20 cellular contexts compared by ENCODE assay signal in the genomic region with DNA sequence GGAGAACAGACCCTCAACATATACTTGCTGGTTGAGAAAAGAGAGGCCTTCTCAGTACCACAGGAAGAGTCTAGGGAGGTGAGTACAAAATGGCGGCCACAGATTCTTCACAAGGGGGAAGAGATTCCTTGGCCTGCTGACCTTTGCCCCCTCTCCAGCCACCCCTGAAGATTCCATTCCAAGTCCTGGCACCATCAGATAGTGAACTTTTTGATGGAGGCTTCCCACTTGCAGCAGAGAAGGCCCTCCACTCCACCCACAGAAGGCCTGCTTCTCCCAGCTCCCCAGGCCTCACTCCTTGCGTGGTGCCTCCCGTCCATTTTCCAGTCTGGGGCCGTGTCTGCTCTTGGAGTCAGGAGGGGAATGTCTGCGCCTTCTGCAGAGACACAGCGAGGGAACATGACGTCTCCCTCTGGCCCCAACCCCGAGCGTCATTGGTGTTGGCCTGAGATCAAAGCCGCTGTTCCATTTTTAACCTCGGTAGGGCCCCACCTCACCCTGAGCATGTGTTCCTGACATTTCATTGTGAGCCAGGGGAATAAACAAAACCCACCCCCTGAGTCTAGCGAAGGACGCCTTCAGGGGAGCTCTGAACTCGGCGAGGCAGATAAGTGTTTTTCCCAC.
A peak's percentile ranks its signal among the peaks of the same experiment; 100 is the strongest.
DNase-seq lines count a peak whose midpoint lies in the region; ATAC-seq, FAIRE-seq and TF ChIP-seq lines count a peak whose summit lies in the region.
"Had no signal": no experiment of that assay in that cellular context is flagged by ENCODE, and none has a peak within 500 bp of the region (broad histone marks: within the 10 kb centered on the region; RNA-seq: fewer than 3 reads in every experiment).

No MANE protein-coding gene starts in this region.

- peak overlapping the region; percentile 49 for H2AFZ ChIP-seq in K562 (ENCODE audit: low read depth, low read length)
- H2AFZ ChIP-seq: GM23338 had no signal

- no peaks in the 10 kb centered on the region for H3K36me3 Mint-ChIP-seq in nephron (ENCODE audit: low read depth)
- H3K36me3 Mint-ChIP-seq in CD8-positive, alpha-beta T cell = no peaks in the 10 kb centered on the region
- H3K36me3 Mint-ChIP-seq: natural killer cell had no signal

- no peak for TF ChIP-seq EP300 in K562 (IDR thresholded peaks at IDR 0.05; ENCODE audit: low read length)
- peak in 2 of 4 donors; percentile 80 to 87 for TF ChIP-seq EP300 in upper lobe of left lung (IDR thresholded peaks at IDR 0.05)

- no peak; the same call in 2 of the 3 replicates for ATAC-seq in K562
- peak in 1 of 2 donors; percentile 65 for ATAC-seq in upper lobe of left lung (ENCODE audit: low FRiP score in 2 of 2)
- no peak for ATAC-seq in HG03460 (IDR thresholded peaks at IDR 0.05; ENCODE audit: unreplicated experiment)
- ATAC-seq in HG03159 (IDR thresholded peaks at IDR 0.05; ENCODE audit: unreplicated experiment) = no peak
- no peak for ATAC-seq in CD8-positive, alpha-beta T cell
- ATAC-seq: GM12878, GM23338, natural killer cell had no signal

- CTCF ChIA-PET in K562 (lab: Yijun Ruan, JAX; ENCODE audit: low intra/inter-chr PET ratio) = no interaction called here
- CTCF ChIA-PET in CD8-positive, alpha-beta T cell (lab: Charles Lee) = no interaction called here

- H3K27ac Mint-ChIP-seq in nephron = peak overlapping the region; percentile 96 to 99 (median 97)
- H3K27ac Mint-ChIP-seq in CD8-positive, alpha-beta T cell = no peak overlapping the region
- H3K27ac Mint-ChIP-seq: GM23338; natural killer cell; T-helper 2 cell treated with Interferon-gamma antibody and Interleukin-4, amounts not matched to agents 5 μg/mL and 100 μg/mL, for 36 hours had no signal

- intact Hi-C loops in K562 (cut with micrococcal nuclease) = no loop called here
- intact Hi-C loops in cardiac septum (cut with DNase I) = loop anchor here (10.0 kb wide), 1 partner anchor 268 kb away; a partner anchor contains a TSS
- intact Hi-C loops in CD8-positive, alpha-beta T cell (cut with DNase I, micrococcal nuclease) = no loop called here

- H3K4me1 Mint-ChIP-seq in nephron = peaks cover 49% of the 10 kb centered on the region
- H3K4me1 Mint-ChIP-seq in CD8-positive, alpha-beta T cell (ENCODE audit: low read depth) = no peaks in the 10 kb centered on the region
- H3K4me1 Mint-ChIP-seq: GM23338, natural killer cell had no signal

- POLR2A ChIA-PET in K562 (lab: Yijun Ruan, JAX) = no interaction called here
- POLR2A ChIA-PET in CD8-positive, alpha-beta T cell (lab: Charles Lee) = no interaction called here

- no peaks in the 10 kb centered on the region for H3K79me2 ChIP-seq in K562 (ENCODE audit: control insufficient read depth, insufficient read depth, low read length)

- H3K27me3 ChIP-seq in K562 (ENCODE audit: control insufficient read depth in 2 of 2, insufficient read depth in 2 of 2, low read length in 2 of 2) (no peaks in the 10 kb centered on the region), upper lobe of left lung (no peaks in the 10 kb centered on the region)
- H3K27me3 ChIP-seq in CD8-positive, alpha-beta T cell (ENCODE audit: insufficient read depth, low read length) = no peaks in the 10 kb centered on the region
- H3K27me3 ChIP-seq: ascending aorta had no signal

- no peak for TF ChIP-seq POLR2A in K562 (conservative IDR thresholded peaks at IDR 0.05)
- peak in 1 of 4 donors; percentile 23 for TF ChIP-seq POLR2A in upper lobe of left lung (IDR thresholded peaks at IDR 0.05)

- H3K4me3 Mint-ChIP-seq in nephron = peak overlapping the region; percentile 9 to 45 (median 21)
- H3K4me3 Mint-ChIP-seq in CD8-positive, alpha-beta T cell = no peak overlapping the region
- H3K4me3 Mint-ChIP-seq: GM23338; natural killer cell; T-helper 2 cell treated with Interferon-gamma antibody and Interleukin-4, amounts not matched to agents 5 μg/mL and 100 μg/mL, for 36 hours had no signal

- no peak overlapping the region for H3K4me2 ChIP-seq in K562 (ENCODE audit: insufficient read depth, low read length)
- H3K4me2 ChIP-seq: GM23338 had no signal

- H3K4me1 ChIP-seq in K562 (replicated peaks in 1 of 2; ENCODE audit: control insufficient read depth in 2 of 2, insufficient read depth in 2 of 2, low read length in 2 of 2) = no peaks in the 10 kb centered on the region; a peak in 2 of 5 replicates
- peaks cover 0 to 13% (median 7%) of the 10 kb centered on the region in 4 donors for H3K4me1 ChIP-seq in upper lobe of left lung
- no peaks in the 10 kb centered on the region for H3K4me1 ChIP-seq in CD8-positive, alpha-beta T cell (ENCODE audit: insufficient read depth, low read length)
- H3K4me1 ChIP-seq: ascending aorta had no signal

- H3K27me3 Mint-ChIP-seq in nephron (ENCODE audit: low read depth) = no peaks in the 10 kb centered on the region
- no peaks in the 10 kb centered on the region for H3K27me3 Mint-ChIP-seq in CD8-positive, alpha-beta T cell (ENCODE audit: low read depth)

- in situ Hi-C loops in K562 (cut with MboI) = no loop called here

- no TSS peak for BruUV-seq in K562 (replicated peaks; lab: Mats Ljungman, UMichigan)

- no peaks in the 10 kb centered on the region for H3K9me1 ChIP-seq in K562 (ENCODE audit: control insufficient read depth, insufficient read depth, low read length)

- peak in 1 of 4 experiments; percentile 8 for DNase-seq in K562 (ENCODE audit: extremely low read depth in 1 of 4, low spot score in 3 of 4)
- DNase-seq in cardiac septum (ENCODE audit: low spot score) = peak; percentile 82
- DNase-seq in upper lobe of left lung = peak in 1 of 2 donors; percentile 31
- DNase-seq in CD8-positive, alpha-beta T cell = no peak
- DNase-seq: activated CD4-positive, alpha-beta T cell treated with anti-CD3 and anti-CD28 coated beads for 1 hour; AML-193; effector CD4-positive, alpha-beta T cell; mammary epithelial cell; natural killer cell; NCI-H1417 treated with DMSO at 0.1 percent for 48 hours; NCI-H446; SHP77 treated with DMSO at 0.1 percent for 48 hours; stimulated activated CD4-positive, alpha-beta T cell treated with anti-CD3 and anti-CD28 coated beads, Interleukin-1b, Interleukin-23, amount 100 ng/mL, for 48 hours had no signal

- H3K9ac ChIP-seq in K562 (ENCODE audit: insufficient read depth in 1 of 2, low read depth in 2 of 2, low read length in 2 of 2) = no peak overlapping the region

- H3K9me3 Mint-ChIP-seq in nephron = no peaks in the 10 kb centered on the region
- peaks cover 3% of the 10 kb centered on the region for H3K9me3 Mint-ChIP-seq in CD8-positive, alpha-beta T cell
- H3K9me3 Mint-ChIP-seq: GM23338; natural killer cell; T-helper 2 cell treated with Interferon-gamma antibody and Interleukin-4, amounts not matched to agents 5 μg/mL and 100 μg/mL, for 36 hours had no signal

- no peaks in the 10 kb centered on the region for H4K20me1 ChIP-seq in K562 (replicated peaks; ENCODE audit: control insufficient read depth, insufficient read depth, low read length)

- H3K36me3 ChIP-seq in K562 (ENCODE audit: control insufficient read depth, insufficient read depth, low read length) (no peaks in the 10 kb centered on the region), upper lobe of left lung (no peaks in the 10 kb centered on the region)
- no peaks in the 10 kb centered on the region for H3K36me3 ChIP-seq in CD8-positive, alpha-beta T cell (ENCODE audit: insufficient read depth, low read length)
- H3K36me3 ChIP-seq: ascending aorta had no signal

- H3K9me3 ChIP-seq in K562 (replicated peaks; ENCODE audit: control insufficient read depth, insufficient read depth, low read depth, low read length) (no peaks in the 10 kb centered on the region), upper lobe of left lung (no peaks in the 10 kb centered on the region)
- no peaks in the 10 kb centered on the region for H3K9me3 ChIP-seq in CD8-positive, alpha-beta T cell (ENCODE audit: low read length)
- H3K9me3 ChIP-seq: ascending aorta had no signal

- 10% methylated on average over 14 of the region's 15 CpGs for WGBS in K562 (ENCODE audit: insufficient coverage, low coverage, missing lambda C conversion rate)
- 49 to 69% methylated on average over 8 to 14 of the region's 15 CpGs for WGBS in upper lobe of left lung, 2 donors

- H3K4me3 ChIP-seq in K562 (no peak overlapping the region), upper lobe of left lung (no peak overlapping the region)
- H3K4me3 ChIP-seq in CD8-positive, alpha-beta T cell (ENCODE audit: low read depth, low read length) = no peak overlapping the region
- H3K4me3 ChIP-seq: ascending aorta, GM12878, GM23338 had no signal

- no peak for TF ChIP-seq RAD21 in K562 (CRISPR knock-in tag; conservative IDR thresholded peaks at IDR 0.05 in 1 of 2, IDR thresholded peaks at IDR 0.05 in 1 of 2)

- no peak for FAIRE-seq in K562 (lab: Jason Lieb, UNC)
- FAIRE-seq: GM12878 had no signal

- H3K27ac ChIP-seq in K562 (ENCODE audit: extremely low read depth, low read depth, low read length) (no peak overlapping the region), upper lobe of left lung (peak overlapping the region; percentile 72 to 83 (median 78))
- H3K27ac ChIP-seq in CD8-positive, alpha-beta T cell (ENCODE audit: low read depth, low read length) = no peak overlapping the region
- H3K27ac ChIP-seq: ascending aorta had no signal

- TF ChIP-seq CTCF in K562 (IDR thresholded peaks at IDR 0.05 in 2 of 3, conservative IDR thresholded peaks at IDR 0.05 in 1 of 3; ENCODE audit: insufficient read depth in 2 of 3, low read depth in 1 of 3, low read length in 3 of 3) = no peak
- TF ChIP-seq CTCF in nephron (IDR thresholded peaks at IDR 0.05; ENCODE audit: unreplicated experiment in 3 of 3) = no peak
- TF ChIP-seq CTCF in upper lobe of left lung (IDR thresholded peaks at IDR 0.05) = no peak
- TF ChIP-seq CTCF in CD8-positive, alpha-beta T cell (IDR thresholded peaks at IDR 0.05) = no peak

TF ChIP-seq in K562, 482 proteins besides CTCF, POLR2A, EP300 and RAD21 (continues in another document):
- TF ChIP-seq, protein P1, sequence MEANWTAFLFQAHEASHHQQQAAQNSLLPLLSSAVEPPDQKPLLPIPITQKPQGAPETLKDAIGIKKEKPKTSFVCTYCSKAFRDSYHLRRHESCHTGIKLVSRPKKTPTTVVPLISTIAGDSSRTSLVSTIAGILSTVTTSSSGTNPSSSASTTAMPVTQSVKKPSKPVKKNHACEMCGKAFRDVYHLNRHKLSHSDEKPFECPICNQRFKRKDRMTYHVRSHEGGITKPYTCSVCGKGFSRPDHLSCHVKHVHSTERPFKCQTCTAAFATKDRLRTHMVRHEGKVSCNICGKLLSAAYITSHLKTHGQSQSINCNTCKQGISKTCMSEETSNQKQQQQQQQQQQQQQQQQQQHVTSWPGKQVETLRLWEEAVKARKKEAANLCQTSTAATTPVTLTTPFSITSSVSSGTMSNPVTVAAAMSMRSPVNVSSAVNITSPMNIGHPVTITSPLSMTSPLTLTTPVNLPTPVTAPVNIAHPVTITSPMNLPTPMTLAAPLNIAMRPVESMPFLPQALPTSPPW (CRISPR knock-in tag; IDR thresholded peaks at IDR 0.05) = peak; percentile 39
- TF ChIP-seq ZNF589 (CRISPR knock-in tag; IDR thresholded peaks at IDR 0.05; ENCODE audit: low read depth) = 0 out of 2 replicates have a peak, but pooled peaks have one; percentile 21

Comparison
In these comparisons a context has a peak if more than half of its experiments do, and no peak if none do; other contexts are left out.
1. H3K27ac ChIP-seq: peak in upper lobe of left lung (4 of 4); none in K562 (single experiment) and CD8-positive, alpha-beta T cell (single experiment).